In genomic region chr2:127386764-127387654, GRCh38 we compare ENCODE assay signal across 8 cellular contexts. TPM values are rescaled to one million over a fixed set of nuclear protein-coding genes. Genes with fewer than 3 reads are reported as not detected.
DNase-seq lines count a peak whose midpoint lies in the region; ATAC-seq and TF ChIP-seq lines count a peak whose summit lies in the region.

No MANE protein-coding gene starts in this region.

- TF ChIP-seq CTCF in gastroesophageal sphincter (IDR thresholded peaks at IDR 0.05) (no peak), neutrophil (IDR thresholded peaks at IDR 0.05) (no peak)

- H3K27me3 ChIP-seq in H7 (ENCODE audit: control insufficient read depth, insufficient read depth, low read length) (no peaks in the 10 kb centered on the region), MG63 (no peaks in the 10 kb centered on the region), SJCRH30 (no peaks in the 10 kb centered on the region), gastroesophageal sphincter (no peaks in the 10 kb centered on the region), neutrophil (no peaks in the 10 kb centered on the region)

- no peaks in the 10 kb centered on the region for H3K36me3 ChIP-seq in H7 (replicated peaks; ENCODE audit: control insufficient read depth, insufficient read depth, low read length)
- peaks cover 2% of the 10 kb centered on the region; the same call in 1 of the 2 replicates for H3K36me3 ChIP-seq in MG63
- H3K36me3 ChIP-seq in SJCRH30: no peaks in the 10 kb centered on the region
- no peaks in the 10 kb centered on the region for H3K36me3 ChIP-seq in gastroesophageal sphincter
- H3K36me3 ChIP-seq in neutrophil: no peaks in the 10 kb centered on the region

- 0 to 4% methylated on average over 7 of the region's 58 CpGs for WGBS in gastroesophageal sphincter (ENCODE audit: low coverage in 1 of 2), 2 donors

- peak; percentile 83 for ATAC-seq in gastroesophageal sphincter

- H3K27ac ChIP-seq in SJCRH30 (peak overlapping the region; percentile 94), gastroesophageal sphincter (peak overlapping the region; percentile 100), neutrophil (peak overlapping the region; percentile 100), substantia nigra (ENCODE audit: low read depth, low read length, poor library complexity, severe bottlenecking) (peak overlapping the region; percentile 97)

- DNase-seq in Daoy (ENCODE audit: low read depth) (peak; percentile 87), H7 (peak; percentile 90), MG63 (peak; percentile 88), SJCRH30 (peak; percentile 88 to 89), substantia nigra (lab: John Stamatoyannopoulos, UW) (peak; percentile 38 to 89 (median 74))
- DNase-seq in activated naive CD4-positive, alpha-beta T cell (lab: John Stamatoyannopoulos, UW): peak; percentile 47 to 79 (median 58)

- no peak for TF ChIP-seq POLR2A in gastroesophageal sphincter (IDR thresholded peaks at IDR 0.05)

- TF ChIP-seq EP300 in gastroesophageal sphincter (IDR thresholded peaks at IDR 0.05): no peak

- H3K9me3 ChIP-seq in MG63 (no peaks in the 10 kb centered on the region), SJCRH30 (replicated peaks) (no peaks in the 10 kb centered on the region), gastroesophageal sphincter (no peaks in the 10 kb centered on the region), neutrophil (no peaks in the 10 kb centered on the region)

- H3K4me1 ChIP-seq in SJCRH30: peaks cover 9% of the 10 kb centered on the region; the same call in 1 of the 2 replicates
- H3K4me1 ChIP-seq in gastroesophageal sphincter: peaks cover 0 to 59% (median 3%) of the 10 kb centered on the region in 3 donors
- H3K4me1 ChIP-seq in neutrophil (ENCODE audit: control insufficient read depth in 1 of 2, insufficient read depth in 1 of 2, low read depth in 1 of 2, low read length in 1 of 2): peaks cover 64 to 75% of the 10 kb centered on the region in 2 experiments

- H3K4me3 ChIP-seq in H7 (ENCODE audit: insufficient read depth, low read depth, low read length) (peak overlapping the region; percentile 86), MG63 (peak overlapping the region; percentile 98), SJCRH30 (peak overlapping the region; percentile 100), gastroesophageal sphincter (peak overlapping the region; percentile 87 to 93), neutrophil (ENCODE audit: low read depth in 1 of 2, low read length in 1 of 2) (peak overlapping the region; percentile 92)

RNA-seq across cellular contexts. Expression of gene MAP3K2, which starts 0.8 kb away (rescaled TPM):
- 13.0 and 25.8 TPM in 2 replicates for total RNA-seq in Daoy (2014; rRNA removed; shearing (Covaris generic))
- 18.0 and 22.8 TPM in 2 replicates for total RNA-seq in H7 (2014; rRNA removed; shearing (Covaris generic))
- total RNA-seq in MG63 (2014; rRNA removed; shearing (Covaris generic); ENCODE audit: low replicate concordance): 10.6 and 32.9 TPM in 2 replicates
- 24.4 and 28.8 TPM in 2 replicates for total RNA-seq in SJCRH30 (2014; rRNA removed; shearing (Covaris generic))
- 10 to 100 TPM; 52.7 to 96.2 (median 54.2) TPM for total RNA-seq in gastroesophageal sphincter

RNA-seq across cellular contexts. Expression of gene PROC, which starts 31.2 kb away (rescaled TPM):
- not detected in 2 replicates for total RNA-seq in Daoy (2014; rRNA removed; shearing (Covaris generic))
- total RNA-seq in H7 (2014; rRNA removed; shearing (Covaris generic)): 0.31 TPM in 1 of 2 replicates, not detected in the other
- total RNA-seq in MG63 (2014; rRNA removed; shearing (Covaris generic); ENCODE audit: low replicate concordance): not detected in 2 replicates
- not detected in 2 replicates for total RNA-seq in SJCRH30 (2014; rRNA removed; shearing (Covaris generic))
- not detected for total RNA-seq in gastroesophageal sphincter

Comparison
In these comparisons a context has a peak if more than half of its experiments do, and no peak if none do; other contexts are left out.
1. Peak in every context shown above with its lines: DNase-seq, ATAC-seq, H3K4me3 ChIP-seq and H3K27ac ChIP-seq.